In genomic region chr6:127494240-127494767, GRCh38 we compare ENCODE assay signal across 17 cellular contexts. TPM values are rescaled to one million over a fixed set of nuclear protein-coding genes. Genes with fewer than 3 reads are reported as not detected.
A peak's percentile ranks its signal among the peaks of the same experiment; 100 is the strongest.
DNase-seq lines count a peak whose midpoint lies in the region; ATAC-seq and TF ChIP-seq lines count a peak whose summit lies in the region.
"Had no signal": no experiment of that assay in that cellular context is flagged by ENCODE, and none has a peak within 500 bp of the region (broad histone marks: within the 10 kb centered on the region; RNA-seq: fewer than 3 reads in every experiment).

No MANE protein-coding gene starts in this region.

- H3K4me3 ChIP-seq in transverse colon: no peak overlapping the region
- H3K4me3 ChIP-seq: BLaER1 treated with 17β-estradiol and CSF1 and Interleukin-3, amounts not matched to agents 10 nM and 100 nM; GM12878; GM23248 had no signal

- no peak for DNase-seq in activated naive CD8-positive, alpha-beta T cell treated with anti-CD3 and anti-CD28 coated beads, Interleukin-2, amount 10 ng/mL, durations not matched to agents 7 days and 5 days
- no peak for DNase-seq in activated naive CD8-positive, alpha-beta T cell treated with anti-CD3 and anti-CD28 coated beads, Interleukin-2, amount 50 U/mL, for 24 hours
- DNase-seq in SK-MEL-5 (ENCODE audit: low read depth, low spot score) (peak; percentile 87), HPDE6-E6E7 (ENCODE audit: extremely low spot score) (no peak), transverse colon (no peak), Right ventricle myocardium superior (no peak)
- no peak for DNase-seq in activated T-helper 1 cell treated with anti-CD3 and anti-CD28 coated beads, Interleukin-12 subunit alpha, Interleukin-12 subunit beta, Interleukin-2, Interleukin-4 antibody, amounts not matched to agents 30 ng/mL and 10 ng/mL and 1 ng/mL, durations not matched to agents 14 hours and 24 hours and 36 hours (ENCODE audit: low spot score)
- DNase-seq: ACHN, DMS 273 treated with DMSO at 0.1 percent for 48 hours, GM23248, IMR-90 had no signal

- H3K4me3 Mint-ChIP-seq in activated naive CD8-positive, alpha-beta T cell treated with anti-CD3 and anti-CD28 coated beads, Interleukin-2, amount 10 ng/mL, durations not matched to agents 7 days and 5 days: peak overlapping the region; percentile 24
- H3K4me3 Mint-ChIP-seq in activated naive CD8-positive, alpha-beta T cell treated with anti-CD3 and anti-CD28 coated beads, Interleukin-2, amount 50 U/mL, for 24 hours: no peak overlapping the region
- H3K4me3 Mint-ChIP-seq in activated T-helper 1 cell treated with anti-CD3 and anti-CD28 coated beads, Interleukin-12 subunit alpha, Interleukin-12 subunit beta, Interleukin-2, Interleukin-4 antibody, amounts not matched to agents 30 ng/mL and 10 ng/mL and 1 ng/mL, durations not matched to agents 14 hours and 24 hours and 36 hours: no peak overlapping the region
- H3K4me3 Mint-ChIP-seq: CD4-positive, CD25-positive, alpha-beta regulatory T cell had no signal

- H3K4me1 ChIP-seq in transverse colon: no peaks in the 10 kb centered on the region
- H3K4me1 ChIP-seq: BLaER1 treated with 17β-estradiol and CSF1 and Interleukin-3, amounts not matched to agents 10 nM and 100 nM had no signal

- H3K9me3 ChIP-seq in transverse colon: no peaks in the 10 kb centered on the region

- POLR2A ChIA-PET in activated naive CD8-positive, alpha-beta T cell treated with anti-CD3 and anti-CD28 coated beads, Interleukin-2, amount 10 ng/mL, durations not matched to agents 7 days and 5 days (lab: Charles Lee): interaction anchor here (0.8 to 1.4 kb wide), 2 partner anchors 10 to 22 kb away, joined by 3 to 7 read pairs; no protein-coding TSS in a partner anchor

- no peak for TF ChIP-seq EP300 in transverse colon (IDR thresholded peaks at IDR 0.05; ENCODE audit: low read depth)

- no peaks in the 10 kb centered on the region for H3K36me3 ChIP-seq in transverse colon
- H3K36me3 ChIP-seq: BLaER1 treated with 17β-estradiol and CSF1 and Interleukin-3, amounts not matched to agents 10 nM and 100 nM had no signal

- H3K36me3 Mint-ChIP-seq in activated naive CD8-positive, alpha-beta T cell treated with anti-CD3 and anti-CD28 coated beads, Interleukin-2, amount 10 ng/mL, durations not matched to agents 7 days and 5 days: peaks cover 19% of the 10 kb centered on the region
- H3K36me3 Mint-ChIP-seq in activated naive CD8-positive, alpha-beta T cell treated with anti-CD3 and anti-CD28 coated beads, Interleukin-2, amount 50 U/mL, for 24 hours (ENCODE audit: low read depth): peaks cover 6% of the 10 kb centered on the region
- H3K36me3 Mint-ChIP-seq in activated T-helper 1 cell treated with anti-CD3 and anti-CD28 coated beads, Interleukin-12 subunit alpha, Interleukin-12 subunit beta, Interleukin-2, Interleukin-4 antibody, amounts not matched to agents 30 ng/mL and 10 ng/mL and 1 ng/mL, durations not matched to agents 14 hours and 24 hours and 36 hours (ENCODE audit: low read depth): peaks cover 38% of the 10 kb centered on the region

- in situ Hi-C loops in SK-MEL-5 (cut with HindIII; ENCODE audit: low pct_unique_long_range_greater_than_20kb, low sequenced_read_pairs): no loop called here
- in situ Hi-C loops in transverse colon (cut with MboI; ENCODE audit: low pct_ligation_motif_present in 1 of 4, low pct_unique_long_range_greater_than_20kb in 1 of 4, low sequenced_read_pairs in 3 of 4): no loop called here

- H3K27ac Mint-ChIP-seq in activated naive CD8-positive, alpha-beta T cell treated with anti-CD3 and anti-CD28 coated beads, Interleukin-2, amount 10 ng/mL, durations not matched to agents 7 days and 5 days: no peak overlapping the region
- H3K27ac Mint-ChIP-seq in activated naive CD8-positive, alpha-beta T cell treated with anti-CD3 and anti-CD28 coated beads, Interleukin-2, amount 50 U/mL, for 24 hours: no peak overlapping the region
- H3K27ac Mint-ChIP-seq in activated T-helper 1 cell treated with anti-CD3 and anti-CD28 coated beads, Interleukin-12 subunit alpha, Interleukin-12 subunit beta, Interleukin-2, Interleukin-4 antibody, amounts not matched to agents 30 ng/mL and 10 ng/mL and 1 ng/mL, durations not matched to agents 14 hours and 24 hours and 36 hours: peak overlapping the region; percentile 10
- H3K27ac Mint-ChIP-seq: CD4-positive, CD25-positive, alpha-beta regulatory T cell had no signal

- no peak for TF ChIP-seq CTCF in transverse colon (IDR thresholded peaks at IDR 0.05)

- intact Hi-C loops in activated T-helper 1 cell treated with anti-CD3 and anti-CD28 coated beads, Interleukin-12 subunit alpha, Interleukin-12 subunit beta, Interleukin-2, Interleukin-4 antibody, amounts not matched to agents 30 ng/mL and 10 ng/mL and 1 ng/mL, durations not matched to agents 14 hours and 24 hours and 36 hours (cut with micrococcal nuclease): no loop called here
- intact Hi-C loops in transverse colon (cut with DNase I; ENCODE audit: low total_unique reads) (no loop called here), Right ventricle myocardium superior (cut with DNase I) (no loop called here)

- no peak overlapping the region for H3K27ac ChIP-seq in transverse colon
- H3K27ac ChIP-seq: BLaER1 treated with 17β-estradiol and CSF1 and Interleukin-3, amounts not matched to agents 10 nM and 100 nM; GM23248 had no signal

- H3K27me3 ChIP-seq in transverse colon: no peaks in the 10 kb centered on the region
- H3K27me3 ChIP-seq: BLaER1 treated with 17β-estradiol and CSF1 and Interleukin-3, amounts not matched to agents 10 nM and 100 nM had no signal

- no peak for TF ChIP-seq POLR2A in transverse colon (IDR thresholded peaks at IDR 0.05)

- ATAC-seq in activated naive CD8-positive, alpha-beta T cell treated with anti-CD3 and anti-CD28 coated beads, Interleukin-2, amount 10 ng/mL, durations not matched to agents 7 days and 5 days (ENCODE audit: low read depth): peak; percentile 47
- ATAC-seq in activated naive CD8-positive, alpha-beta T cell treated with anti-CD3 and anti-CD28 coated beads, Interleukin-2, amount 50 U/mL, for 24 hours: no peak
- no peak for ATAC-seq in Right ventricle myocardium superior (ENCODE audit: poor library complexity)
- ATAC-seq: GM12878, HCT116 had no signal

- peaks cover 5% of the 10 kb centered on the region for H3K9me3 Mint-ChIP-seq in activated naive CD8-positive, alpha-beta T cell treated with anti-CD3 and anti-CD28 coated beads, Interleukin-2, amount 10 ng/mL, durations not matched to agents 7 days and 5 days
- H3K9me3 Mint-ChIP-seq in activated naive CD8-positive, alpha-beta T cell treated with anti-CD3 and anti-CD28 coated beads, Interleukin-2, amount 50 U/mL, for 24 hours: no peaks in the 10 kb centered on the region
- peaks cover 8% of the 10 kb centered on the region for H3K9me3 Mint-ChIP-seq in activated T-helper 1 cell treated with anti-CD3 and anti-CD28 coated beads, Interleukin-12 subunit alpha, Interleukin-12 subunit beta, Interleukin-2, Interleukin-4 antibody, amounts not matched to agents 30 ng/mL and 10 ng/mL and 1 ng/mL, durations not matched to agents 14 hours and 24 hours and 36 hours

- H3K27me3 Mint-ChIP-seq in activated naive CD8-positive, alpha-beta T cell treated with anti-CD3 and anti-CD28 coated beads, Interleukin-2, amount 10 ng/mL, durations not matched to agents 7 days and 5 days: peaks cover 6% of the 10 kb centered on the region
- H3K27me3 Mint-ChIP-seq in activated naive CD8-positive, alpha-beta T cell treated with anti-CD3 and anti-CD28 coated beads, Interleukin-2, amount 50 U/mL, for 24 hours: peaks cover 5% of the 10 kb centered on the region
- peaks cover 2% of the 10 kb centered on the region for H3K27me3 Mint-ChIP-seq in activated T-helper 1 cell treated with anti-CD3 and anti-CD28 coated beads, Interleukin-12 subunit alpha, Interleukin-12 subunit beta, Interleukin-2, Interleukin-4 antibody, amounts not matched to agents 30 ng/mL and 10 ng/mL and 1 ng/mL, durations not matched to agents 14 hours and 24 hours and 36 hours (ENCODE audit: insufficient read depth)
- H3K27me3 Mint-ChIP-seq: CD4-positive, CD25-positive, alpha-beta regulatory T cell had no signal

- peaks cover 19% of the 10 kb centered on the region for H3K4me1 Mint-ChIP-seq in activated naive CD8-positive, alpha-beta T cell treated with anti-CD3 and anti-CD28 coated beads, Interleukin-2, amount 10 ng/mL, durations not matched to agents 7 days and 5 days
- no peaks in the 10 kb centered on the region for H3K4me1 Mint-ChIP-seq in activated naive CD8-positive, alpha-beta T cell treated with anti-CD3 and anti-CD28 coated beads, Interleukin-2, amount 50 U/mL, for 24 hours
- H3K4me1 Mint-ChIP-seq in activated T-helper 1 cell treated with anti-CD3 and anti-CD28 coated beads, Interleukin-12 subunit alpha, Interleukin-12 subunit beta, Interleukin-2, Interleukin-4 antibody, amounts not matched to agents 30 ng/mL and 10 ng/mL and 1 ng/mL, durations not matched to agents 14 hours and 24 hours and 36 hours (ENCODE audit: low read depth): peaks cover 19% of the 10 kb centered on the region

RNA-seq across cellular contexts. Expression of gene KIAA0408, which starts 35.1 kb away (rescaled TPM):
- 1 to 10 TPM; 3.1 to 3.5 TPM for total RNA-seq in activated naive CD8-positive, alpha-beta T cell treated with anti-CD3 and anti-CD28 coated beads, Interleukin-2, amount 10 ng/mL, durations not matched to agents 7 days and 5 days
- 3.2 and 3.7 TPM in 2 replicates for total RNA-seq in SK-MEL-5 (2014; rRNA removed; shearing (Covaris generic))
- polyA plus RNA-seq in SK-MEL-5 (2015; cell fraction: cytosol; rRNA removed): 2.3 and 3.1 TPM in 2 replicates
- polyA plus RNA-seq in SK-MEL-5 (2015; cell fraction: nucleus; rRNA removed): 18.5 and 19.8 TPM in 2 replicates
- 14.7 and 16.9 TPM in 2 replicates for total RNA-seq in activated T-helper 1 cell treated with anti-CD3 and anti-CD28 coated beads, Interleukin-12 subunit alpha, Interleukin-12 subunit beta, Interleukin-2, Interleukin-4 antibody, amounts not matched to agents 30 ng/mL and 10 ng/mL and 1 ng/mL, durations not matched to agents 14 hours and 24 hours and 36 hours
- 1 to 10 TPM; 4.9 to 8.9 (median 7.3) TPM for total RNA-seq in transverse colon
- total RNA-seq in Right ventricle myocardium superior: 3.1 TPM
- total RNA-seq: G401, HT-29 had no signal
